In genomic region chr2:156334496-156335478, GRCh38 we compare ENCODE assay signal across 8 cellular contexts. TPM values are rescaled to one million over a fixed set of nuclear protein-coding genes. Genes with fewer than 3 reads are reported as not detected.
DNase-seq lines count a peak whose midpoint lies in the region; ATAC-seq and TF ChIP-seq lines count a peak whose summit lies in the region.

No MANE protein-coding gene starts in this region.

- H3K36me3 ChIP-seq in ovary (no peaks in the 10 kb centered on the region), thyroid gland (no peaks in the 10 kb centered on the region)

- BruUV-seq in Calu3 (replicated peaks; lab: Mats Ljungman, UMichigan): TSS peak; percentile 80

- peaks cover 23% of the 10 kb centered on the region for H3K4me1 Mint-ChIP-seq in Calu3 (ENCODE audit: low read depth, unreplicated experiment)
- peaks cover 37% of the 10 kb centered on the region for H3K4me1 Mint-ChIP-seq in activated naive CD8-positive, alpha-beta T cell treated with anti-CD3 and anti-CD28 coated beads, Interleukin-2, amount 10 ng/mL, durations not matched to agents 7 days and 5 days

- H3K27me3 ChIP-seq in ovary (no peaks in the 10 kb centered on the region), thyroid gland (no peaks in the 10 kb centered on the region)

- intact Hi-C loops in Calu3 (cut with micrococcal nuclease; ENCODE audit: unreplicated experiment): loop anchor here (1.0 to 10.0 kb wide), 11 partner anchors 152 to 957 kb away; partner anchors contain the start of gene GALNT5
- intact Hi-C loops in head of caudate nucleus (cut with DNase I): loop anchor here (5.0 kb wide), 3 partner anchors 68 to 253 kb away; partner anchors contain the start of gene GPD2
- intact Hi-C loops in ovary (cut with DNase I): loop anchor here in 3 of 4 donors (5.0 to 10.0 kb wide), 2 partner anchors 100 to 103 kb away; partner anchors contain the start of gene GPD2 (in 3 of the 3)
- intact Hi-C loops in thyroid gland (cut with DNase I): no loop called here

- ATAC-seq in GM21723 (IDR thresholded peaks at IDR 0.05; ENCODE audit: unreplicated experiment): peak; percentile 17
- peak; percentile 21 for ATAC-seq in activated naive CD8-positive, alpha-beta T cell treated with anti-CD3 and anti-CD28 coated beads, Interleukin-2, amount 10 ng/mL, durations not matched to agents 7 days and 5 days (ENCODE audit: low read depth)

- CTCF ChIA-PET in Calu3 (lab: Charles Lee): interaction anchor here (0.6 to 2.5 kb wide), 15 partner anchors 13 to 958 kb away, joined by 3 to 18 read pairs (median 4); no protein-coding TSS in a partner anchor

- TF ChIP-seq POLR2A in ovary (IDR thresholded peaks at IDR 0.05) (peak; percentile 85), thyroid gland (IDR thresholded peaks at IDR 0.05) (peak; percentile 5 to 82)

- H3K27ac ChIP-seq in ovary (peak overlapping the region; percentile 98 to 100), thyroid gland (peak overlapping the region; percentile 89 to 100 (median 100))

- POLR2A ChIA-PET in activated naive CD8-positive, alpha-beta T cell treated with anti-CD3 and anti-CD28 coated beads, Interleukin-2, amount 10 ng/mL, durations not matched to agents 7 days and 5 days (lab: Charles Lee): interaction anchor here (0.7 to 2.8 kb wide), 8 partner anchors 8 to 256 kb away, joined by 3 to 24 read pairs (median 4); partner anchors contain the start of gene GPD2

- TF ChIP-seq CTCF in Calu3 (IDR thresholded peaks at IDR 0.05; ENCODE audit: unreplicated experiment) (no peak), LNCaP clone FGC (IDR thresholded peaks at IDR 0.05; ENCODE audit: control insufficient read depth, extremely low read depth, insufficient read depth) (peak; percentile 36), ovary (IDR thresholded peaks at IDR 0.05) (peak in 1 of 3 donors; percentile 19), thyroid gland (IDR thresholded peaks at IDR 0.05) (no peak)

- H3K9me3 Mint-ChIP-seq in Calu3 (ENCODE audit: low read depth, unreplicated experiment): no peaks in the 10 kb centered on the region
- no peaks in the 10 kb centered on the region for H3K9me3 Mint-ChIP-seq in activated naive CD8-positive, alpha-beta T cell treated with anti-CD3 and anti-CD28 coated beads, Interleukin-2, amount 10 ng/mL, durations not matched to agents 7 days and 5 days

- 0 to 1% (median 1%) methylated on average over 38 to 40 of the region's 40 CpGs for WGBS in ovary, 3 donors
- 1 to 2% methylated on average over 40 of the region's 40 CpGs for WGBS in thyroid gland, 2 donors

- no peaks in the 10 kb centered on the region for H3K9me3 ChIP-seq in ovary
- no peaks in the 10 kb centered on the region for H3K9me3 ChIP-seq in thyroid gland

- H3K27ac Mint-ChIP-seq in Calu3 (ENCODE audit: unreplicated experiment): peak overlapping the region; percentile 97
- H3K27ac Mint-ChIP-seq in activated naive CD8-positive, alpha-beta T cell treated with anti-CD3 and anti-CD28 coated beads, Interleukin-2, amount 10 ng/mL, durations not matched to agents 7 days and 5 days: peak overlapping the region; percentile 92

- DNase-seq in Calu3 (peak; percentile 89), LNCaP clone FGC (ENCODE audit: low read depth) (no peak), SKM-1 (lab: John Stamatoyannopoulos, UW; ENCODE audit: unreplicated experiment) (peak; percentile 59), head of caudate nucleus (peak; percentile 68 to 93 (median 82)), ovary (peak; percentile 93 to 97 (median 96)), thyroid gland (peak; percentile 92 to 93)
- peak; percentile 77 for DNase-seq in activated naive CD8-positive, alpha-beta T cell treated with anti-CD3 and anti-CD28 coated beads, Interleukin-2, amount 10 ng/mL, durations not matched to agents 7 days and 5 days

- peak overlapping the region; percentile 63 for H3K4me3 ChIP-seq in LNCaP clone FGC (ENCODE audit: low read depth, low read length)
- H3K4me3 ChIP-seq in ovary: peak overlapping the region; percentile 76
- peak overlapping the region in 2 of 3 donors; percentile 76 to 83 for H3K4me3 ChIP-seq in thyroid gland (replicated peaks in 1 of 3)

- peaks cover 62% of the 10 kb centered on the region for H3K36me3 Mint-ChIP-seq in Calu3 (ENCODE audit: insufficient read depth, unreplicated experiment)
- H3K36me3 Mint-ChIP-seq in activated naive CD8-positive, alpha-beta T cell treated with anti-CD3 and anti-CD28 coated beads, Interleukin-2, amount 10 ng/mL, durations not matched to agents 7 days and 5 days: peaks cover 1% of the 10 kb centered on the region

- H3K27me3 Mint-ChIP-seq in Calu3 (ENCODE audit: unreplicated experiment): no peaks in the 10 kb centered on the region
- peaks cover 17% of the 10 kb centered on the region for H3K27me3 Mint-ChIP-seq in activated naive CD8-positive, alpha-beta T cell treated with anti-CD3 and anti-CD28 coated beads, Interleukin-2, amount 10 ng/mL, durations not matched to agents 7 days and 5 days

- H3K4me3 Mint-ChIP-seq in Calu3 (ENCODE audit: low read depth, unreplicated experiment): peak overlapping the region; percentile 92
- H3K4me3 Mint-ChIP-seq in activated naive CD8-positive, alpha-beta T cell treated with anti-CD3 and anti-CD28 coated beads, Interleukin-2, amount 10 ng/mL, durations not matched to agents 7 days and 5 days: peak overlapping the region; percentile 88

- H3K4me1 ChIP-seq in ovary (ENCODE audit: insufficient read depth): peaks cover 3% of the 10 kb centered on the region
- H3K4me1 ChIP-seq in thyroid gland: peaks cover 17 to 25% of the 10 kb centered on the region in 2 donors

- peak; percentile 55 for TF ChIP-seq EP300 in ovary (IDR thresholded peaks at IDR 0.05)

RNA-seq across cellular contexts. Expression of gene NR4A2, which starts 2.3 kb away (rescaled TPM):
- total RNA-seq in Calu3 (2022) (4.9 and 6.2 TPM in 2 replicates), ovary (100 to 1,000 TPM in 2 of 7 donors, 10 to 100 TPM in 5; 12.2 to 259 (median 45.9) TPM), thyroid gland (1 to 10 TPM; 4.2 to 7.5 (median 5.0) TPM)
- 1 to 10 TPM; 3.0 to 3.2 TPM for total RNA-seq in activated naive CD8-positive, alpha-beta T cell treated with anti-CD3 and anti-CD28 coated beads, Interleukin-2, amount 10 ng/mL, durations not matched to agents 7 days and 5 days
- polyA plus RNA-seq in ovary: 1 to 10 TPM; 4.4 to 8.0 TPM
